Comparison of ENCODE assay signal across 13 cellular contexts in genomic region chr7:50418526-50418925, GRCh38.
"Had no signal": no experiment of that assay in that cellular context is flagged by ENCODE, and none has a peak within 500 bp of the region (broad histone marks: within the 10 kb centered on the region; RNA-seq: fewer than 3 reads in every experiment).

No MANE protein-coding gene starts in this region.

- H3K9me3 ChIP-seq: colonic mucosa, heart right ventricle, left ventricle myocardium inferior, thyroid gland, upper lobe of right lung had no signal

- H3K27ac ChIP-seq: colonic mucosa, heart right ventricle, left ventricle myocardium inferior, thyroid gland, upper lobe of right lung had no signal

- FAIRE-seq: bronchial epithelial cell had no signal

- H3K27ac Mint-ChIP-seq: activated CD4-positive, alpha-beta memory T cell treated with anti-CD3 and anti-CD28 coated beads, Interleukin-2, amount 10 ng/mL, durations not matched to agents 7 days and 5 days; activated CD4-positive, alpha-beta T cell treated with anti-CD3 and anti-CD28 coated beads, Interleukin-2, amount 10 ng/mL, durations not matched to agents 24 days and 14 days; activated naive CD4-positive, alpha-beta T cell treated with anti-CD3 and anti-CD28 coated beads for 36 hours; activated naive CD8-positive, alpha-beta T cell treated with anti-CD3 and anti-CD28 coated beads, Interleukin-2, amount 10 ng/mL, durations not matched to agents 7 days and 5 days; immature natural killer cell had no signal

- H3K9me3 Mint-ChIP-seq: activated CD4-positive, alpha-beta memory T cell treated with anti-CD3 and anti-CD28 coated beads, Interleukin-2, amount 10 ng/mL, durations not matched to agents 7 days and 5 days; activated CD4-positive, alpha-beta T cell treated with anti-CD3 and anti-CD28 coated beads, Interleukin-2, amount 10 ng/mL, durations not matched to agents 24 days and 14 days; activated naive CD4-positive, alpha-beta T cell treated with anti-CD3 and anti-CD28 coated beads for 36 hours; activated naive CD8-positive, alpha-beta T cell treated with anti-CD3 and anti-CD28 coated beads, Interleukin-2, amount 10 ng/mL, durations not matched to agents 7 days and 5 days; immature natural killer cell; naive thymus-derived CD4-positive, alpha-beta T cell; neural crest cell had no signal

- H3K36me3 ChIP-seq: colonic mucosa, heart right ventricle, left ventricle myocardium inferior, thyroid gland, upper lobe of right lung had no signal

- H3K27me3 ChIP-seq: colonic mucosa, thyroid gland, upper lobe of right lung had no signal

- H3K27me3 Mint-ChIP-seq: activated CD4-positive, alpha-beta memory T cell treated with anti-CD3 and anti-CD28 coated beads, Interleukin-2, amount 10 ng/mL, durations not matched to agents 7 days and 5 days; activated CD4-positive, alpha-beta T cell treated with anti-CD3 and anti-CD28 coated beads, Interleukin-2, amount 10 ng/mL, durations not matched to agents 24 days and 14 days; activated naive CD8-positive, alpha-beta T cell treated with anti-CD3 and anti-CD28 coated beads, Interleukin-2, amount 10 ng/mL, durations not matched to agents 7 days and 5 days; naive thymus-derived CD4-positive, alpha-beta T cell had no signal

- H3K4me3 Mint-ChIP-seq: activated CD4-positive, alpha-beta memory T cell treated with anti-CD3 and anti-CD28 coated beads, Interleukin-2, amount 10 ng/mL, durations not matched to agents 7 days and 5 days; activated CD4-positive, alpha-beta T cell treated with anti-CD3 and anti-CD28 coated beads, Interleukin-2, amount 10 ng/mL, durations not matched to agents 24 days and 14 days; activated naive CD4-positive, alpha-beta T cell treated with anti-CD3 and anti-CD28 coated beads for 36 hours; activated naive CD8-positive, alpha-beta T cell treated with anti-CD3 and anti-CD28 coated beads, Interleukin-2, amount 10 ng/mL, durations not matched to agents 7 days and 5 days; immature natural killer cell; naive thymus-derived CD4-positive, alpha-beta T cell; neural crest cell had no signal

- H3K36me3 Mint-ChIP-seq: activated naive CD8-positive, alpha-beta T cell treated with anti-CD3 and anti-CD28 coated beads, Interleukin-2, amount 10 ng/mL, durations not matched to agents 7 days and 5 days; naive thymus-derived CD4-positive, alpha-beta T cell had no signal

- H3K4me1 ChIP-seq: colonic mucosa, left ventricle myocardium inferior, thyroid gland, upper lobe of right lung had no signal

- H3K4me3 ChIP-seq: colonic mucosa, heart right ventricle, left ventricle myocardium inferior, thyroid gland, upper lobe of right lung had no signal

- H3K4me1 Mint-ChIP-seq: neural crest cell had no signal
